Comparison of ENCODE assay signal across 23 cellular contexts in the genomic region with DNA sequence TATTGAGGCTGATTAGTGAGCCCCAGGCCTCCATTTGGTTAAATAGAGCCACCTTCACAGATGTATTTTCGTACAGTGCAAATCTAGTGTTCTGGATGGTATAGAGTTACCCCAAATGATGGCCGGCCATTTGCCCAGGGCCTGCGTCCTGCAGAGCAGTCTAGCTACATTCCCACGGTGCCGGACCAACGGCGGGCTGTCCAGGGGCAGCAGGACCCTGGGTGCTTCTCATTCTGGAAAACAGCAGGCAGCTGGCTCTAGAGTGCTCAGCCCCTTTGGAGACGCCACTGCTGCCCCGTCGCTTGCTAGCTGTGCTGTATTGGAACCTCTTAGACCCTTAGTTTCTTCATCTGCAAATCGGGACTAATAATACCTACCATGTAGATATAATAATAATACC.
DNase-seq lines count a peak whose midpoint lies in the region; ATAC-seq and TF ChIP-seq lines count a peak whose summit lies in the region.
"Had no signal": no experiment of that assay in that cellular context is flagged by ENCODE, and none has a peak within 500 bp of the region (broad histone marks: within the 10 kb centered on the region; RNA-seq: fewer than 3 reads in every experiment).

No MANE protein-coding gene starts in this region.

- H3K4me3 ChIP-seq in mesenchymal stem cell (ENCODE audit: insufficient read depth in 1 of 2, low read depth in 1 of 2, low read length in 2 of 2), result no peak overlapping the region
- H3K4me3 ChIP-seq: K562, left lung, Peyer's patch, smooth muscle cell, tibial nerve had no signal

- no peak overlapping the region for H2BK12ac ChIP-seq in mesenchymal stem cell (ENCODE audit: low read length in 2 of 2)

- H3K27ac Mint-ChIP-seq in activated T-helper 1 cell treated with anti-CD3 and anti-CD28 coated beads, Interleukin-12 subunit alpha, Interleukin-12 subunit beta, Interleukin-2, Interleukin-4 antibody, amounts not matched to agents 30 ng/mL and 10 ng/mL and 1 ng/mL, durations not matched to agents 14 hours and 24 hours and 36 hours, result peak overlapping the region; percentile 98
- H3K27ac Mint-ChIP-seq in stimulated activated naive CD8-positive, alpha-beta T cell treated with anti-CD3 and anti-CD28 coated beads, Interleukin-15, Interleukin-2, amounts not matched to agents 100 ng/mL and 50 ng/mL, for 24 hours, result peak overlapping the region; percentile 91

- H3K4ac ChIP-seq in mesenchymal stem cell (ENCODE audit: low read depth in 1 of 2, low read length in 2 of 2), result no peak overlapping the region

- peak overlapping the region; percentile 54 for H2BK15ac ChIP-seq in mesenchymal stem cell (ENCODE audit: low read depth, poor library complexity, severe bottlenecking)

- H3K4me3 Mint-ChIP-seq in activated T-helper 1 cell treated with anti-CD3 and anti-CD28 coated beads, Interleukin-12 subunit alpha, Interleukin-12 subunit beta, Interleukin-2, Interleukin-4 antibody, amounts not matched to agents 30 ng/mL and 10 ng/mL and 1 ng/mL, durations not matched to agents 14 hours and 24 hours and 36 hours, result no peak overlapping the region
- peak overlapping the region; percentile 32 for H3K4me3 Mint-ChIP-seq in stimulated activated naive CD8-positive, alpha-beta T cell treated with anti-CD3 and anti-CD28 coated beads, Interleukin-15, Interleukin-2, amounts not matched to agents 100 ng/mL and 50 ng/mL, for 24 hours

- peaks cover 16 to 17% of the 10 kb centered on the region in 2 experiments for H3K36me3 ChIP-seq in mesenchymal stem cell (ENCODE audit: control insufficient read depth in 1 of 2, insufficient read depth in 2 of 2, low read depth in 1 of 2, low read length in 2 of 2)
- H3K36me3 ChIP-seq: Peyer's patch had no signal

- 91% methylated on average over 7 of the region's 11 CpGs for WGBS in mesenchymal stem cell

- H3K9me3 ChIP-seq in mesenchymal stem cell (ENCODE audit: control insufficient read depth, low read length), result peaks cover 6% of the 10 kb centered on the region
- H3K9me3 ChIP-seq: left lung, Peyer's patch, tibial nerve had no signal

- H3K27ac ChIP-seq in mesenchymal stem cell (ENCODE audit: low read length, poor library complexity, severe bottlenecking) (no peak overlapping the region), caudate nucleus (ENCODE audit: low read depth, low read length) (no peak overlapping the region)

- H2BK5ac ChIP-seq in mesenchymal stem cell (ENCODE audit: low read depth, low read length, poor library complexity, severe bottlenecking), result no peak overlapping the region

- no peaks in the 10 kb centered on the region for H3K27me3 Mint-ChIP-seq in activated T-helper 1 cell treated with anti-CD3 and anti-CD28 coated beads, Interleukin-12 subunit alpha, Interleukin-12 subunit beta, Interleukin-2, Interleukin-4 antibody, amounts not matched to agents 30 ng/mL and 10 ng/mL and 1 ng/mL, durations not matched to agents 14 hours and 24 hours and 36 hours (ENCODE audit: insufficient read depth)
- H3K27me3 Mint-ChIP-seq in stimulated activated naive CD8-positive, alpha-beta T cell treated with anti-CD3 and anti-CD28 coated beads, Interleukin-15, Interleukin-2, amounts not matched to agents 100 ng/mL and 50 ng/mL, for 24 hours, result no peaks in the 10 kb centered on the region

- H3K14ac ChIP-seq in mesenchymal stem cell (ENCODE audit: low read length in 2 of 2), result no peak overlapping the region

- H3K9me3 Mint-ChIP-seq in activated T-helper 1 cell treated with anti-CD3 and anti-CD28 coated beads, Interleukin-12 subunit alpha, Interleukin-12 subunit beta, Interleukin-2, Interleukin-4 antibody, amounts not matched to agents 30 ng/mL and 10 ng/mL and 1 ng/mL, durations not matched to agents 14 hours and 24 hours and 36 hours, result peaks cover 8% of the 10 kb centered on the region
- no peaks in the 10 kb centered on the region for H3K9me3 Mint-ChIP-seq in stimulated activated naive CD8-positive, alpha-beta T cell treated with anti-CD3 and anti-CD28 coated beads, Interleukin-15, Interleukin-2, amounts not matched to agents 100 ng/mL and 50 ng/mL, for 24 hours

- no peaks in the 10 kb centered on the region for H3K27me3 ChIP-seq in mesenchymal stem cell (ENCODE audit: control insufficient read depth in 1 of 2, insufficient read depth in 1 of 2, low read length in 2 of 2)
- H3K27me3 ChIP-seq: left lung, Peyer's patch, tibial nerve had no signal

- ATAC-seq in Right ventricle myocardium superior (ENCODE audit: poor library complexity), result no peak
- ATAC-seq: K562, left lung had no signal

- intact Hi-C loops in Right ventricle myocardium superior (cut with DNase I) (no loop called here), cardiac septum (cut with DNase I) (no loop called here)
- intact Hi-C loops in activated T-helper 1 cell treated with anti-CD3 and anti-CD28 coated beads, Interleukin-12 subunit alpha, Interleukin-12 subunit beta, Interleukin-2, Interleukin-4 antibody, amounts not matched to agents 30 ng/mL and 10 ng/mL and 1 ng/mL, durations not matched to agents 14 hours and 24 hours and 36 hours (cut with micrococcal nuclease), result no loop called here

- H3K23ac ChIP-seq in mesenchymal stem cell (ENCODE audit: low read length in 2 of 2), result no peak overlapping the region

- no peaks in the 10 kb centered on the region for H3K79me1 ChIP-seq in mesenchymal stem cell (replicated peaks; ENCODE audit: low read length, poor library complexity, severe bottlenecking)

- peaks cover 5% of the 10 kb centered on the region for H3K4me1 ChIP-seq in mesenchymal stem cell (ENCODE audit: control insufficient read depth, insufficient read depth, low read depth, low read length)

- H4K8ac ChIP-seq in mesenchymal stem cell (ENCODE audit: low read length), result peak overlapping the region; percentile 55

- H2AFZ ChIP-seq in mesenchymal stem cell (ENCODE audit: low read depth, low read length), result no peak overlapping the region

- peak overlapping the region; percentile 56 for H4K91ac ChIP-seq in mesenchymal stem cell (ENCODE audit: low read length)

- H3K18ac ChIP-seq in mesenchymal stem cell (ENCODE audit: low read depth in 1 of 2, low read length in 2 of 2), result peak overlapping the region in 1 of 2 experiments; percentile 18

- no peak overlapping the region for H3K9ac ChIP-seq in mesenchymal stem cell (ENCODE audit: low read length)

- no peak overlapping the region for H3K4me2 ChIP-seq in mesenchymal stem cell (ENCODE audit: low read length, poor library complexity, severe bottlenecking)
- H3K4me2 ChIP-seq: smooth muscle cell had no signal

- CTCF ChIA-PET in HEK293T (lab: Yijun Ruan, JAX), result no interaction called here

- POLR2A ChIA-PET in HEK293T (lab: Yijun Ruan, JAX), result no interaction called here

- peak overlapping the region; percentile 37 for H2BK120ac ChIP-seq in mesenchymal stem cell (ENCODE audit: low read depth, low read length)

- H3K4me1 Mint-ChIP-seq in activated T-helper 1 cell treated with anti-CD3 and anti-CD28 coated beads, Interleukin-12 subunit alpha, Interleukin-12 subunit beta, Interleukin-2, Interleukin-4 antibody, amounts not matched to agents 30 ng/mL and 10 ng/mL and 1 ng/mL, durations not matched to agents 14 hours and 24 hours and 36 hours (ENCODE audit: low read depth), result peaks cover 44% of the 10 kb centered on the region
- H3K4me1 Mint-ChIP-seq in stimulated activated naive CD8-positive, alpha-beta T cell treated with anti-CD3 and anti-CD28 coated beads, Interleukin-15, Interleukin-2, amounts not matched to agents 100 ng/mL and 50 ng/mL, for 24 hours (ENCODE audit: low read depth), result peaks cover 38% of the 10 kb centered on the region

- peaks cover 20% of the 10 kb centered on the region for H3K36me3 Mint-ChIP-seq in activated T-helper 1 cell treated with anti-CD3 and anti-CD28 coated beads, Interleukin-12 subunit alpha, Interleukin-12 subunit beta, Interleukin-2, Interleukin-4 antibody, amounts not matched to agents 30 ng/mL and 10 ng/mL and 1 ng/mL, durations not matched to agents 14 hours and 24 hours and 36 hours (ENCODE audit: low read depth)
- peaks cover 4% of the 10 kb centered on the region for H3K36me3 Mint-ChIP-seq in stimulated activated naive CD8-positive, alpha-beta T cell treated with anti-CD3 and anti-CD28 coated beads, Interleukin-15, Interleukin-2, amounts not matched to agents 100 ng/mL and 50 ng/mL, for 24 hours (ENCODE audit: low read depth)

- H2AK5ac ChIP-seq in mesenchymal stem cell (ENCODE audit: low read length, severe bottlenecking), result no peak overlapping the region

- DNase-seq in Right ventricle myocardium superior (peak; percentile 37), cardiac septum (ENCODE audit: low spot score) (no peak), mesenchymal stem cell (no peak), caudate nucleus (lab: John Stamatoyannopoulos, UW) (no peak), HEK293T (ENCODE audit: extremely low spot score) (no peak), MV-4-11 (lab: John Stamatoyannopoulos, UW) (no peak)
- DNase-seq in activated T-helper 1 cell treated with anti-CD3 and anti-CD28 coated beads, Interleukin-12 subunit alpha, Interleukin-12 subunit beta, Interleukin-2, Interleukin-4 antibody, amounts not matched to agents 30 ng/mL and 10 ng/mL and 1 ng/mL, durations not matched to agents 14 hours and 24 hours and 36 hours (ENCODE audit: low spot score), result no peak
- DNase-seq: aorta; central memory CD4-positive, alpha-beta T cell; COR-L47; DND-41; left lung; MM.1S; NCI-H1436 treated with DMSO at 0.1 percent for 48 hours; NCI-H2171 treated with DMSO at 0.1 percent for 48 hours; NCI-H526; Peyer's patch; stimulated activated naive CD4-positive, alpha-beta T cell treated with Interleukin-2 at 50 U/mL for 16 hours; T-helper 9 cell had no signal

TF ChIP-seq in HEK293T, 16 proteins besides CTCF, POLR2A, EP300 and RAD21 (continues in another document):
- TF ChIP-seq L3MBTL2 (conservative IDR thresholded peaks at IDR 0.05) (no peak), TARDBP (IDR thresholded peaks at IDR 0.05) (no peak), ARNT (IDR thresholded peaks at IDR 0.05) (no peak), HDGF (IDR thresholded peaks at IDR 0.05; ENCODE audit: borderline replicate concordance) (no peak), CTBP1 (IDR thresholded peaks at IDR 0.05; ENCODE audit: borderline replicate concordance) (no peak), ZNF384 (IDR thresholded peaks at IDR 0.05) (no peak), SP1 (IDR thresholded peaks at IDR 0.05) (no peak), NFRKB (IDR thresholded peaks at IDR 0.05) (no peak), FOXK2 (IDR thresholded peaks at IDR 0.05) (no peak), LEF1 (IDR thresholded peaks at IDR 0.05; ENCODE audit: borderline replicate concordance) (no peak), ELF4 (IDR thresholded peaks at IDR 0.05) (no peak)
- TF ChIP-seq, protein P1, sequence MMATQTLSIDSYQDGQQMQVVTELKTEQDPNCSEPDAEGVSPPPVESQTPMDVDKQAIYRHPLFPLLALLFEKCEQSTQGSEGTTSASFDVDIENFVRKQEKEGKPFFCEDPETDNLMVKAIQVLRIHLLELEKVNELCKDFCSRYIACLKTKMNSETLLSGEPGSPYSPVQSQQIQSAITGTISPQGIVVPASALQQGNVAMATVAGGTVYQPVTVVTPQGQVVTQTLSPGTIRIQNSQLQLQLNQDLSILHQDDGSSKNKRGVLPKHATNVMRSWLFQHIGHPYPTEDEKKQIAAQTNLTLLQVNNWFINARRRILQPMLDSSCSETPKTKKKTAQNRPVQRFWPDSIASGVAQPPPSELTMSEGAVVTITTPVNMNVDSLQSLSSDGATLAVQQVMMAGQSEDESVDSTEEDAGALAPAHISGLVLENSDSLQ (IDR thresholded peaks at IDR 0.05), result no peak
